ENCODE assay signal across 2 cellular contexts in the genomic region with DNA sequence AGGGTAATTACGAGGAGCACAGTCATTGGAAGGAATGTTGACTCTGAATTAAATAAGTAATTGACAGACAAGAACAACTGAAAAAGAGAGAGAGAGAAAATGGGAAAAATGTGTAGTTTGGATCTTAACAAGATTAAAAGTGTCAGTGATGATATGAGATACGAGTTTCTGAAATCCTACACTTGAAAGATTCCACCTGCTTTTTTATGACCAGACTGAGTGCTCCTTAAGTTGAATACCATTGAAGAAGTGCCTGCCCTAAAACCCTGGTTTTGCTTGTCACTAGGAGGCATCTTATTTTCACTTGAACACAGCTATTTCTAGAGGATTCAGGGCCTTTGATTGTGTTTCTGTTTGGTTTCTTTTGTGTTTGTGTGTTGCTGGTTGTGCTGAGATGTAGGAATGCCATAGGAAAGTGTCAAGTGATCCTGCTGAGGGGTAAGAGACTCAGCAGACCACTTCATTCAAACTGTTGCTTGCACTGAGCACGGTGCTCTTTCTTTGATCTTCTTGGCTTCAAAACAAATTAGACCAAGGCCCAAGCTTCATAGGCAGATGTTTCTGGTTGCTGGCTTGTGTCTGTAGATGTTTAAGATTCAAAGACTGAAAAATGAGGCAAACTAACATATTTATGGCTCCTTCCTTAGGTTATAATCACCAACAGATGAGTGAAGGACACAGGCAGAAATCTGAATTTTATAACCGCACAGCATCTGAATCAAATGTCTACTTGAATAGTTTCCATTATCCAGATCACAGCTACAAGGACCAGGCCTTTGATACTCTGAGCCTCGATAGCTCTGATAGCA.
TF ChIP-seq lines count a peak whose summit lies in the region.

No MANE protein-coding gene starts in this region.

TF ChIP-seq in HCT116, 20 proteins besides CTCF, POLR2A, EP300 and RAD21:
- no peak for TF ChIP-seq JUND (IDR thresholded peaks at IDR 0.05)
- peak; percentile 88 for TF ChIP-seq TCF7L2 (IDR thresholded peaks at IDR 0.05; ENCODE audit: borderline replicate concordance, extremely low read depth, insufficient read depth, insufficient read length)
- TF ChIP-seq EZH2phosphoT487 (IDR thresholded peaks at IDR 0.05; ENCODE audit: borderline replicate concordance) = no peak
- peak; percentile 39; the same call in 1 of the 2 replicates for TF ChIP-seq SIN3A (IDR thresholded peaks at IDR 0.05; ENCODE audit: low read depth)
- TF ChIP-seq FOSL1 (IDR thresholded peaks at IDR 0.05; ENCODE audit: low read depth) = 0 out of 2 replicates have a peak, but pooled peaks have one; percentile 15

TF ChIP-seq in SK-N-SH, 30 proteins besides CTCF, POLR2A, EP300 and RAD21:
- TF ChIP-seq POLR2AphosphoS5 (IDR thresholded peaks at IDR 0.05; ENCODE audit: low read depth, low read length) (peak; percentile 25; the same call in 1 of the 2 replicates), TCF12 (IDR thresholded peaks at IDR 0.05) (peak; percentile 61; the same call in 1 of the 2 replicates), NFIC (IDR thresholded peaks at IDR 0.05; ENCODE audit: borderline replicate concordance) (no peak)
- TF ChIP-seq, protein P1, sequence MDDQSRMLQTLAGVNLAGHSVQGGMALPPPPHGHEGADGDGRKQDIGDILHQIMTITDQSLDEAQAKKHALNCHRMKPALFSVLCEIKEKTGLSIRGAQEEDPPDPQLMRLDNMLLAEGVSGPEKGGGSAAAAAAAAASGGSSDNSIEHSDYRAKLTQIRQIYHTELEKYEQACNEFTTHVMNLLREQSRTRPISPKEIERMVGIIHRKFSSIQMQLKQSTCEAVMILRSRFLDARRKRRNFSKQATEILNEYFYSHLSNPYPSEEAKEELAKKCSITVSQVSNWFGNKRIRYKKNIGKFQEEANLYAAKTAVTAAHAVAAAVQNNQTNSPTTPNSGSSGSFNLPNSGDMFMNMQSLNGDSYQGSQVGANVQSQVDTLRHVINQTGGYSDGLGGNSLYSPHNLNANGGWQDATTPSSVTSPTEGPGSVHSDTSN (IDR thresholded peaks at IDR 0.05) = peak; percentile 43; the same call in 1 of the 2 replicates
